Comparison of ENCODE assay signal across 9 cellular contexts in the genomic region with DNA sequence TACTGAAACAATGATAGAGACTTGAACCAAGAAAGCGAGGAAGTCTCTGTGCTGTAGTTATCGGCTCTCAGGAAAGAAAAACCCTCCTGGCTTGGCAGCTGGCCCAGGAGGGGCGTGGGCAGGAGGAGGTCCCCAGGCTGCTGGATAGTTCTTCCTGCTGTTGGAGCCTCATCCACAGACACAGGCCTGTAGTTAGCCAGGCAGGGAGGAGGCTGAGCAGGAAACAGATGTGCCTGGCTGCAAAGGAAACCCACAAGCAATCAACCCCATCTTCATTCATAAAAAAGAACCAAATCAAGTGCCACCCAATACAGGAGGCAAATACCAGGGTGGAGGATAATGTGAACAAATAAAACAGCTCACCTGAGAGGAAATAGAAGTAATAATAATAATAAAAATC.
DNase-seq lines count a peak whose midpoint lies in the region; ATAC-seq and TF ChIP-seq lines count a peak whose summit lies in the region.
"Had no signal": no experiment of that assay in that cellular context is flagged by ENCODE, and none has a peak within 500 bp of the region (broad histone marks: within the 10 kb centered on the region; RNA-seq: fewer than 3 reads in every experiment).

No MANE protein-coding gene starts in this region.

- H3K4me2 ChIP-seq in GM23338 (no peak overlapping the region), OCI-LY7 (ENCODE audit: low read length) (no peak overlapping the region)

- peaks cover 11% of the 10 kb centered on the region for H3K36me3 Mint-ChIP-seq in GM23338 (ENCODE audit: low read depth)

- H3K27me3 ChIP-seq in GM23338 (ENCODE audit: insufficient read depth) (no peaks in the 10 kb centered on the region), left lung (no peaks in the 10 kb centered on the region)
- H3K27me3 ChIP-seq: breast epithelium had no signal

- no peaks in the 10 kb centered on the region for H3F3A ChIP-seq in GM23338 (replicated peaks; ENCODE audit: low read depth)

- peaks cover 2% of the 10 kb centered on the region for H3K27me3 Mint-ChIP-seq in GM23338 (ENCODE audit: insufficient read depth, low read depth, poor library complexity)

- H3K4me3 ChIP-seq in GM23338 (no peak overlapping the region), left lung (no peak overlapping the region), OCI-LY7 (ENCODE audit: low read depth, low read length, poor library complexity, severe bottlenecking) (no peak overlapping the region)
- H3K4me3 ChIP-seq: breast epithelium had no signal

- H3K79me2 ChIP-seq in GM23338 (replicated peaks; ENCODE audit: insufficient read depth) (no peaks in the 10 kb centered on the region), OCI-LY7 (ENCODE audit: insufficient read depth, low read depth, low read length) (no peaks in the 10 kb centered on the region)

- H3K27ac Mint-ChIP-seq in GM23338: no peak overlapping the region

- intact Hi-C loops in left lung (cut with DNase I): no loop called here
- intact Hi-C loops in OCI-LY7 (cut with micrococcal nuclease; ENCODE audit: unreplicated experiment): no loop called here

- H3K27ac ChIP-seq in GM23338 (ENCODE audit: low read depth) (no peak overlapping the region), left lung (peak overlapping the region in 1 of 2 donors; percentile 34), OCI-LY7 (ENCODE audit: low read depth, low read length, poor library complexity, severe bottlenecking) (no peak overlapping the region)
- H3K27ac ChIP-seq: breast epithelium had no signal

- peaks cover 9% of the 10 kb centered on the region for H3K9me3 Mint-ChIP-seq in GM23338

- H3K9me3 ChIP-seq in left lung (no peaks in the 10 kb centered on the region), OCI-LY7 (ENCODE audit: low read length) (no peaks in the 10 kb centered on the region)
- H3K9me3 ChIP-seq: breast epithelium had no signal

- CTCF ChIA-PET in OCI-LY7 (lab: Charles Lee; ENCODE audit: unreplicated experiment): no interaction called here

- H3K4me1 Mint-ChIP-seq in GM23338: peaks cover 2% of the 10 kb centered on the region; the same call in 1 of the 3 replicates

- no peak overlapping the region for H2AFZ ChIP-seq in GM23338
- H2AFZ ChIP-seq in OCI-LY7 (ENCODE audit: low read length): no peak overlapping the region

- H3K4me1 ChIP-seq in GM23338 (ENCODE audit: insufficient read depth): no peaks in the 10 kb centered on the region
- peaks cover 0 to 38% of the 10 kb centered on the region in 2 donors for H3K4me1 ChIP-seq in left lung
- H3K4me1 ChIP-seq in OCI-LY7 (ENCODE audit: insufficient read depth, low read length, poor library complexity, severe bottlenecking): no peaks in the 10 kb centered on the region
- H3K4me1 ChIP-seq: breast epithelium had no signal

- BruUV-seq in OCI-LY7 (replicated peaks; lab: Mats Ljungman, UMichigan): no TSS peak

- peak; percentile 72 for ATAC-seq in GM23338
- peak; percentile 77 for ATAC-seq in left lung
- ATAC-seq in HG03442 (IDR thresholded peaks at IDR 0.05; ENCODE audit: unreplicated experiment): no peak
- no peak for ATAC-seq in GM21619 (IDR thresholded peaks at IDR 0.05; ENCODE audit: unreplicated experiment)

- DNase-seq in GM23338 (ENCODE audit: low spot score) (no peak), NCI-H510A (lab: John Stamatoyannopoulos, UW) (peak; percentile 76), brain pericyte (ENCODE audit: low read depth, low spot score) (peak; percentile 51), left lung (peak in 1 of 2 donors; percentile 75), OCI-LY7 (ENCODE audit: low spot score) (no peak)
- DNase-seq in central memory CD4-positive, alpha-beta T cell: no peak

- H3K9me2 ChIP-seq in GM23338 (ENCODE audit: insufficient read depth) (peaks cover 5% of the 10 kb centered on the region; the same call in 1 of the 2 replicates), OCI-LY7 (ENCODE audit: insufficient read depth, low read length) (no peaks in the 10 kb centered on the region)

- H4K20me1 ChIP-seq in GM23338 (replicated peaks; ENCODE audit: insufficient read depth) (no peaks in the 10 kb centered on the region), OCI-LY7 (ENCODE audit: insufficient read depth, low read length) (no peaks in the 10 kb centered on the region)

- TF ChIP-seq CTCF in GM23338 (conservative IDR thresholded peaks at IDR 0.05; ENCODE audit: low read depth in 2 of 2) (no peak), left lung (IDR thresholded peaks at IDR 0.05) (no peak), OCI-LY7 (conservative IDR thresholded peaks at IDR 0.05; ENCODE audit: low read length) (no peak)

- POLR2A ChIA-PET in OCI-LY7 (lab: Charles Lee): no interaction called here

- H3K36me3 ChIP-seq in GM23338 (ENCODE audit: insufficient read depth) (no peaks in the 10 kb centered on the region), left lung (no peaks in the 10 kb centered on the region), OCI-LY7 (ENCODE audit: insufficient read depth, low read length) (no peaks in the 10 kb centered on the region)
- H3K36me3 ChIP-seq: breast epithelium had no signal

- no peak overlapping the region for H3K4me3 Mint-ChIP-seq in GM23338

TF ChIP-seq in GM23338, 12 proteins besides CTCF, POLR2A, EP300 and RAD21:
- TF ChIP-seq, protein P1, sequence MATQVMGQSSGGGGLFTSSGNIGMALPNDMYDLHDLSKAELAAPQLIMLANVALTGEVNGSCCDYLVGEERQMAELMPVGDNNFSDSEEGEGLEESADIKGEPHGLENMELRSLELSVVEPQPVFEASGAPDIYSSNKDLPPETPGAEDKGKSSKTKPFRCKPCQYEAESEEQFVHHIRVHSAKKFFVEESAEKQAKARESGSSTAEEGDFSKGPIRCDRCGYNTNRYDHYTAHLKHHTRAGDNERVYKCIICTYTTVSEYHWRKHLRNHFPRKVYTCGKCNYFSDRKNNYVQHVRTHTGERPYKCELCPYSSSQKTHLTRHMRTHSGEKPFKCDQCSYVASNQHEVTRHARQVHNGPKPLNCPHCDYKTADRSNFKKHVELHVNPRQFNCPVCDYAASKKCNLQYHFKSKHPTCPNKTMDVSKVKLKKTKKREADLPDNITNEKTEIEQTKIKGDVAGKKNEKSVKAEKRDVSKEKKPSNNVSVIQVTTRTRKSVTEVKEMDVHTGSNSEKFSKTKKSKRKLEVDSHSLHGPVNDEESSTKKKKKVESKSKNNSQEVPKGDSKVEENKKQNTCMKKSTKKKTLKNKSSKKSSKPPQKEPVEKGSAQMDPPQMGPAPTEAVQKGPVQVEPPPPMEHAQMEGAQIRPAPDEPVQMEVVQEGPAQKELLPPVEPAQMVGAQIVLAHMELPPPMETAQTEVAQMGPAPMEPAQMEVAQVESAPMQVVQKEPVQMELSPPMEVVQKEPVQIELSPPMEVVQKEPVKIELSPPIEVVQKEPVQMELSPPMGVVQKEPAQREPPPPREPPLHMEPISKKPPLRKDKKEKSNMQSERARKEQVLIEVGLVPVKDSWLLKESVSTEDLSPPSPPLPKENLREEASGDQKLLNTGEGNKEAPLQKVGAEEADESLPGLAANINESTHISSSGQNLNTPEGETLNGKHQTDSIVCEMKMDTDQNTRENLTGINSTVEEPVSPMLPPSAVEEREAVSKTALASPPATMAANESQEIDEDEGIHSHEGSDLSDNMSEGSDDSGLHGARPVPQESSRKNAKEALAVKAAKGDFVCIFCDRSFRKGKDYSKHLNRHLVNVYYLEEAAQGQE (IDR thresholded peaks at IDR 0.05; ENCODE audit: unreplicated experiment): no peak
- TF ChIP-seq ZNF114 (CRISPR knock-in tag; IDR thresholded peaks at IDR 0.05): no peak
- TF ChIP-seq ZNF331 (CRISPR knock-in tag; IDR thresholded peaks at IDR 0.05; ENCODE audit: low read depth): no peak

Comparison
In these comparisons a context has a peak if more than half of its experiments do, and no peak if none do; other contexts are left out.
1. ATAC-seq: peak in GM23338 (single experiment) and left lung (single experiment); none in HG03442 (single experiment) and GM21619 (single experiment).
2. DNase-seq: peak in NCI-H510A (single experiment) and brain pericyte (single experiment); none in GM23338 (single experiment), central memory CD4-positive, alpha-beta T cell (single experiment) and OCI-LY7 (single experiment).